9 cellular contexts compared by ENCODE assay signal in genomic region chr7:150955519-150956394, GRCh38. TPM values are rescaled to one million over a fixed set of nuclear protein-coding genes. Genes with fewer than 3 reads are reported as not detected.
DNase-seq lines count a peak whose midpoint lies in the region; FAIRE-seq and TF ChIP-seq lines count a peak whose summit lies in the region.
"Had no signal": no experiment of that assay in that cellular context is flagged by ENCODE, and none has a peak within 500 bp of the region (broad histone marks: within the 10 kb centered on the region; RNA-seq: fewer than 3 reads in every experiment).

No MANE protein-coding gene starts in this region.

- DNase-seq in BE2C, result peak; percentile 97
- DNase-seq in NCI-H2227 treated with DMSO at 0.1 percent for 48 hours (lab: John Stamatoyannopoulos, UW), result peak; percentile 86
- DNase-seq in erythroblast (lab: John Stamatoyannopoulos, UW), result peak; percentile 96 to 97
- DNase-seq in activated effector memory CD4-positive, alpha-beta T cell treated with Interleukin-2 at 50 U/mL for 16 hours, result no peak
- no peak for DNase-seq in NK-92 treated with Interleukin-12 subunit alpha and Interleukin-12 subunit beta, amount 100 ng/mL, for 24 hours (lab: John Stamatoyannopoulos, UW)
- DNase-seq in effector CD8-positive, alpha-beta T cell (lab: John Stamatoyannopoulos, UW), result no peak
- no peak for DNase-seq in GM12892 (ENCODE audit: insufficient read length)
- DNase-seq: activated T-cell treated with anti-CD3 and anti-CD28 coated beads, Interleukin-2, amount 50 U/mL, for 72 hours had no signal

- H3K4me1 ChIP-seq in BE2C, result peaks cover 39% of the 10 kb centered on the region

- H3K36me3 ChIP-seq in BE2C, result peaks cover 62% of the 10 kb centered on the region

- H3K9me3 Mint-ChIP-seq in nephron, result no peaks in the 10 kb centered on the region
- H3K9me3 Mint-ChIP-seq: activated T-cell treated with anti-CD3 and anti-CD28 coated beads, Interleukin-2, amount 50 U/mL, for 72 hours had no signal

- no peaks in the 10 kb centered on the region for H3K27me3 ChIP-seq in BE2C

- peaks cover 50% of the 10 kb centered on the region for H3K4me1 Mint-ChIP-seq in nephron

- peak overlapping the region; percentile 66 for H3K4me3 ChIP-seq in BE2C (ENCODE audit: low read depth, low read length)

- TF ChIP-seq POLR2A in erythroblast (IDR thresholded peaks at IDR 0.05; ENCODE audit: low read length) (peak; percentile 96), GM12892 (IDR thresholded peaks at IDR 0.05; ENCODE audit: low read depth, low read length) (no peak)

- peak overlapping the region; percentile 90 to 96 (median 91) for H3K27ac Mint-ChIP-seq in nephron
- H3K27ac Mint-ChIP-seq: activated T-cell treated with anti-CD3 and anti-CD28 coated beads, Interleukin-2, amount 50 U/mL, for 72 hours had no signal

- no peaks in the 10 kb centered on the region for H3K9me3 ChIP-seq in BE2C

- H3K4me3 Mint-ChIP-seq in nephron, result peak overlapping the region; percentile 67 to 77 (median 70)
- H3K4me3 Mint-ChIP-seq: activated T-cell treated with anti-CD3 and anti-CD28 coated beads, Interleukin-2, amount 50 U/mL, for 72 hours had no signal

- FAIRE-seq in GM12892 (lab: Jason Lieb, UNC), result no peak

- peaks cover 8% of the 10 kb centered on the region for H3K36me3 Mint-ChIP-seq in nephron (ENCODE audit: low read depth)

- TF ChIP-seq CTCF in BE2C (IDR thresholded peaks at IDR 0.05; ENCODE audit: low read depth, low read length), result no peak
- no peak for TF ChIP-seq CTCF in nephron (IDR thresholded peaks at IDR 0.05; ENCODE audit: unreplicated experiment in 3 of 3)

- H3K27me3 Mint-ChIP-seq in nephron (ENCODE audit: low read depth), result no peaks in the 10 kb centered on the region

RNA-seq across cellular contexts. Expression of gene KCNH2, which starts 22.4 kb away (rescaled TPM):
- polyA plus RNA-seq in BE2C (2012; ENCODE audit: insufficient read depth, insufficient read length, low read depth), result 637 TPM
- 0.11 TPM for polyA plus RNA-seq in GM12892 (2012; ENCODE audit: missing spikeins)

RNA-seq across cellular contexts. Expression of gene NOS3, which starts 35.1 kb away (rescaled TPM):
- polyA plus RNA-seq in BE2C (2012; ENCODE audit: insufficient read depth, insufficient read length, low read depth), result 19.0 TPM
- polyA plus RNA-seq in GM12892 (2012; ENCODE audit: missing spikeins), result 0.23 TPM

Comparison
In these comparisons a context has a peak if more than half of its experiments do, and no peak if none do; other contexts are left out.
1. DNase-seq: peak in BE2C (single experiment), NCI-H2227 treated with DMSO at 0.1 percent for 48 hours (single experiment) and erythroblast (2 of 2); none in activated effector memory CD4-positive, alpha-beta T cell treated with Interleukin-2 at 50 U/mL for 16 hours (single experiment), NK-92 treated with Interleukin-12 subunit alpha and Interleukin-12 subunit beta, amount 100 ng/mL, for 24 hours (single experiment), effector CD8-positive, alpha-beta T cell (single experiment) and GM12892 (single experiment).